3 cellular contexts compared by ENCODE assay signal in genomic region chr20:13770141-13770540, GRCh38.
"Had no signal": no experiment of that assay in that cellular context is flagged by ENCODE, and none has a peak within 500 bp of the region (broad histone marks: within the 10 kb centered on the region; RNA-seq: fewer than 3 reads in every experiment).

No MANE protein-coding gene starts in this region.

- ATAC-seq: GM12878 had no signal

- H3K4me3 ChIP-seq: GM12878 had no signal

- DNase-seq: GDM1, GF-D8 had no signal
